Comparison of ENCODE assay signal across 1 cellular context in genomic region chr12:54166543-54167499, GRCh38.
TF ChIP-seq lines count a peak whose summit lies in the region.

No MANE protein-coding gene starts in this region.

TF ChIP-seq in HEK293, 187 proteins besides CTCF, POLR2A, EP300 and RAD21 (continued from another document):
- TF ChIP-seq PRDM4 (tag by site-specific recombination; IDR thresholded peaks at IDR 0.05), result peak; percentile 62
- TF ChIP-seq HOXA7 (CRISPR knock-in tag; IDR thresholded peaks at IDR 0.05; ENCODE audit: borderline replicate concordance), result no peak
- no peak for TF ChIP-seq ZNF488 (tag by site-specific recombination; IDR thresholded peaks at IDR 0.05)
- TF ChIP-seq ZNF211 (tag by site-specific recombination; IDR thresholded peaks at IDR 0.05; ENCODE audit: low read depth), result no peak
- TF ChIP-seq ZNF777 (tag by site-specific recombination; IDR thresholded peaks at IDR 0.05; ENCODE audit: borderline replicate concordance), result no peak
- no peak for TF ChIP-seq ZNF19 (tag by site-specific recombination; IDR thresholded peaks at IDR 0.05; ENCODE audit: low read depth)
- no peak for TF ChIP-seq KLF16 (tag by site-specific recombination; IDR thresholded peaks at IDR 0.05)
- TF ChIP-seq ZNF654 (tag by site-specific recombination; IDR thresholded peaks at IDR 0.05; ENCODE audit: low read depth), result no peak
- peak; percentile 75 for TF ChIP-seq ZSCAN30 (tag by site-specific recombination; IDR thresholded peaks at IDR 0.05)
- TF ChIP-seq ZNF169 (tag by site-specific recombination; IDR thresholded peaks at IDR 0.05), result no peak
- no peak for TF ChIP-seq ZNF248 (tag by site-specific recombination; IDR thresholded peaks at IDR 0.05)
- TF ChIP-seq ZNF561 (tag by site-specific recombination; IDR thresholded peaks at IDR 0.05; ENCODE audit: borderline replicate concordance), result no peak
- peak; percentile 80 for TF ChIP-seq ZNF629 (tag by site-specific recombination; IDR thresholded peaks at IDR 0.05)
- no peak for TF ChIP-seq ZNF112 (tag by site-specific recombination; IDR thresholded peaks at IDR 0.05)
- TF ChIP-seq SALL2 (tag by site-specific recombination; IDR thresholded peaks at IDR 0.05; ENCODE audit: borderline replicate concordance), result no peak
- no peak for TF ChIP-seq ZNF830 (tag by site-specific recombination; IDR thresholded peaks at IDR 0.05; ENCODE audit: low read depth)
- TF ChIP-seq ZBTB8A (tag by site-specific recombination; IDR thresholded peaks at IDR 0.05), result no peak
- no peak for TF ChIP-seq ZNF670 (tag by site-specific recombination; IDR thresholded peaks at IDR 0.05; ENCODE audit: low read depth)
- no peak for TF ChIP-seq ZNF449 (tag by site-specific recombination; IDR thresholded peaks at IDR 0.05)
- no peak for TF ChIP-seq RBAK (tag by site-specific recombination; IDR thresholded peaks at IDR 0.05)
- no peak for TF ChIP-seq ZNF785 (tag by site-specific recombination; IDR thresholded peaks at IDR 0.05)
- no peak for TF ChIP-seq ZSCAN5A (tag by site-specific recombination; IDR thresholded peaks at IDR 0.05)
- TF ChIP-seq ZNF184 (tag by site-specific recombination; IDR thresholded peaks at IDR 0.05), result no peak
- TF ChIP-seq ZNF624 (tag by site-specific recombination; IDR thresholded peaks at IDR 0.05), result no peak
- TF ChIP-seq ZBTB6 (tag by site-specific recombination; IDR thresholded peaks at IDR 0.05), result no peak
- no peak for TF ChIP-seq YY2 (tag by site-specific recombination; IDR thresholded peaks at IDR 0.05)
- no peak for TF ChIP-seq ZNF664 (tag by site-specific recombination; IDR thresholded peaks at IDR 0.05)
- no peak for TF ChIP-seq ZNF416 (tag by site-specific recombination; IDR thresholded peaks at IDR 0.05)
- no peak for TF ChIP-seq SETDB1 (IDR thresholded peaks at IDR 0.05; ENCODE audit: insufficient read length, low read length)
- peak; percentile 90 for TF ChIP-seq ZIC2 (tag by site-specific recombination; IDR thresholded peaks at IDR 0.05)
- no peak for TF ChIP-seq REST (tag by site-specific recombination; IDR thresholded peaks at IDR 0.05)
- TF ChIP-seq ZNF645 (tag by site-specific recombination; IDR thresholded peaks at IDR 0.05), result no peak
- no peak for TF ChIP-seq ZNF426 (tag by site-specific recombination; IDR thresholded peaks at IDR 0.05)
- peak; percentile 91 for TF ChIP-seq PRDM6 (tag by site-specific recombination; IDR thresholded peaks at IDR 0.05)
- 0 out of 2 replicates have a peak, but pooled peaks have one; percentile 10 for TF ChIP-seq PRDM10 (tag by site-specific recombination; IDR thresholded peaks at IDR 0.05)
